28 cellular contexts compared by ENCODE assay signal in the genomic region with DNA sequence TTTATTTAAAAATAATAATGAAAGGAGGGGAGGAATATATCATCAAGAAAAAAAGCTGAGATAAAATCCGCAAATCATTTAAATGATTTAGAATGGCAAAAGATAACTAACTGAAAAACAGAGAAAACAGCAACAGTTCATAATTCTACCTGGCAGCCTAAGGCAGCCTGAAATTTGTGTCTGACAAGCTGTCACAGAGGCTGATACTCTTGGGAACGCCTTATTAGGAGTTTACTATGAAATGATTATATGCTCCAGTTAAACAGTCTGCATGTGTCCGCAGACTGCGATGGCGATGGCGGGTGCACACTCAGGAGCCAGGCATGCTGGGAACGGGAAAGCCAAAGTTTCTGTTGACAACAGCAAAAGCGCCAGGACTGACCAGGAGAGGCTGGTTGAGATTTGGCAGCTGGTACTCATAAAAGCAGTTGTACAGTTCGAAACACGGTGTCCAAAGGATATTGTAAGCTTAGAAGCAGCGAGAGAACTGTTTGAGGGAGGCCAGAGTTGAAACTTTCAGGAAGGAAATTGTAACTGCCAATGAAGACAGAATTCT.
"Had no signal": no experiment of that assay in that cellular context is flagged by ENCODE, and none has a peak within 500 bp of the region (broad histone marks: within the 10 kb centered on the region; RNA-seq: fewer than 3 reads in every experiment).

No MANE protein-coding gene starts in this region.

- H3K4me3 ChIP-seq: esophagus squamous epithelium, hepatocyte, stomach, suprapubic skin, tibial artery, upper lobe of right lung had no signal

- H3K27ac Mint-ChIP-seq: activated CD4-positive, alpha-beta memory T cell treated with anti-CD3 and anti-CD28 coated beads for 36 hours; activated CD4-positive, alpha-beta T cell treated with anti-CD3 and anti-CD28 coated beads, Interleukin-2, amount 10 ng/mL, durations not matched to agents 24 days and 14 days; activated naive CD8-positive, alpha-beta T cell treated with anti-CD3 and anti-CD28 coated beads, Interleukin-2, amount 50 U/mL, for 24 hours; activated T-cell treated with anti-CD3 and anti-CD28 coated beads, Interleukin-2, amount 50 U/mL, for 24 hours; naive thymus-derived CD4-positive, alpha-beta T cell; stimulated activated naive B cell treated with anti-CD40 and anti-IgM and Interleukin-4, amounts not matched to agents 10 μg/mL and 1 μg/mL and 100 μg/mL, for 72 hours; T-helper 1 cell treated with Interleukin-12 subunit alpha and Interleukin-12 subunit beta and Interleukin-4 antibody, amounts not matched to agents 30 μg/mL and 1 μg/mL, for 36 hours had no signal

- H3K27me3 Mint-ChIP-seq: activated CD4-positive, alpha-beta memory T cell treated with anti-CD3 and anti-CD28 coated beads for 36 hours; activated CD4-positive, alpha-beta T cell treated with anti-CD3 and anti-CD28 coated beads, Interleukin-2, amount 10 ng/mL, durations not matched to agents 24 days and 14 days; activated T-cell treated with anti-CD3 and anti-CD28 coated beads, Interleukin-2, amount 50 U/mL, for 24 hours had no signal

- H3K27ac ChIP-seq: epithelial cell of prostate, esophagus squamous epithelium, hepatocyte, stomach, suprapubic skin, upper lobe of right lung, VCaP had no signal

- H3K79me2 ChIP-seq: hepatocyte had no signal

- H3K4me1 Mint-ChIP-seq: activated CD4-positive, alpha-beta T cell treated with anti-CD3 and anti-CD28 coated beads, Interleukin-2, amount 10 ng/mL, durations not matched to agents 24 days and 14 days; activated naive CD8-positive, alpha-beta T cell treated with anti-CD3 and anti-CD28 coated beads, Interleukin-2, amount 50 U/mL, for 24 hours; naive thymus-derived CD4-positive, alpha-beta T cell; stimulated activated naive B cell treated with anti-CD40 and anti-IgM and Interleukin-4, amounts not matched to agents 10 μg/mL and 1 μg/mL and 100 μg/mL, for 72 hours had no signal

- H3K4me1 ChIP-seq: esophagus squamous epithelium, stomach, suprapubic skin, tibial artery, upper lobe of right lung had no signal

- H2AFZ ChIP-seq: hepatocyte had no signal

- H3K4me2 ChIP-seq: hepatocyte had no signal

- H3K27me3 ChIP-seq: esophagus squamous epithelium, hepatocyte, stomach, suprapubic skin, tibial artery, upper lobe of right lung had no signal

- H3K36me3 Mint-ChIP-seq: activated CD4-positive, alpha-beta memory T cell treated with anti-CD3 and anti-CD28 coated beads for 36 hours; naive thymus-derived CD4-positive, alpha-beta T cell; stimulated activated naive B cell treated with anti-CD40 and anti-IgM and Interleukin-4, amounts not matched to agents 10 μg/mL and 1 μg/mL and 100 μg/mL, for 72 hours had no signal

- H3K9me3 ChIP-seq: upper lobe of right lung had no signal

- H3K36me3 ChIP-seq: esophagus squamous epithelium, stomach, suprapubic skin, tibial artery, upper lobe of right lung had no signal

- H3K4me3 Mint-ChIP-seq: activated CD4-positive, alpha-beta memory T cell treated with anti-CD3 and anti-CD28 coated beads for 36 hours; activated CD4-positive, alpha-beta T cell treated with anti-CD3 and anti-CD28 coated beads, Interleukin-2, amount 10 ng/mL, durations not matched to agents 24 days and 14 days; activated naive CD8-positive, alpha-beta T cell treated with anti-CD3 and anti-CD28 coated beads, Interleukin-2, amount 50 U/mL, for 24 hours; activated T-cell treated with anti-CD3 and anti-CD28 coated beads, Interleukin-2, amount 50 U/mL, for 24 hours; naive thymus-derived CD4-positive, alpha-beta T cell; stimulated activated naive B cell treated with anti-CD40 and anti-IgM and Interleukin-4, amounts not matched to agents 10 μg/mL and 1 μg/mL and 100 μg/mL, for 72 hours; T-helper 1 cell treated with Interleukin-12 subunit alpha and Interleukin-12 subunit beta and Interleukin-4 antibody, amounts not matched to agents 30 μg/mL and 1 μg/mL, for 36 hours had no signal

- DNase-seq: activated CD4-positive, alpha-beta memory T cell treated with anti-CD3 and anti-CD28 coated beads for 36 hours; activated CD4-positive, alpha-beta T cell treated with anti-CD3 and anti-CD28 coated beads, Interleukin-2, amount 10 ng/mL, durations not matched to agents 24 days and 14 days; activated CD4-positive, CD25-positive, alpha-beta regulatory T cell treated with anti-CD3 and anti-CD28 coated beads, Interleukin-2, amount 50 U/mL, for 72 hours; activated CD8-positive, alpha-beta memory T cell treated with anti-CD3 and anti-CD28 coated beads, Interleukin-2, amount 50 U/mL, for 4 hours; activated gamma-delta T cell; activated naive CD4-positive, alpha-beta T cell treated with anti-CD3 and anti-CD28 coated beads, Interleukin-2, amount 50 U/mL, for 16 hours; activated naive CD8-positive, alpha-beta T cell treated with anti-CD3 and anti-CD28 coated beads, Interleukin-2, amount 50 U/mL, for 24 hours; activated T-cell treated with anti-CD3 and anti-CD28 coated beads, Interleukin-2, amount 50 U/mL, for 24 hours; dermis blood vessel endothelial cell; effector CD4-positive, alpha-beta T cell; esophagus squamous epithelium; islet precursor cell; midbrain; naive thymus-derived CD4-positive, alpha-beta T cell; posterior cingulate gyrus; stimulated activated CD4-positive, alpha-beta T cell treated with anti-CD3 and anti-CD28 coated beads, Interleukin-15, amount 100 ng/mL, for 24 hours; stimulated activated CD4-positive, alpha-beta T cell treated with anti-CD3 and anti-CD28 coated beads, Interleukin-2, amount 100 ng/mL, for 24 hours; stimulated activated naive B cell treated with anti-CD40 and anti-IgM and Interleukin-4, amounts not matched to agents 10 μg/mL and 1 μg/mL and 100 μg/mL, for 72 hours; stomach; SW 1271; T-helper 9 cell; tibial artery; upper lobe of right lung had no signal

- ATAC-seq: activated naive CD8-positive, alpha-beta T cell treated with anti-CD3 and anti-CD28 coated beads, Interleukin-2, amount 50 U/mL, for 24 hours; naive thymus-derived CD4-positive, alpha-beta T cell; stimulated activated naive B cell treated with anti-CD40 and anti-IgM and Interleukin-4, amounts not matched to agents 10 μg/mL and 1 μg/mL and 100 μg/mL, for 72 hours; upper lobe of right lung had no signal
